ENCODE assay signal across 19 cellular contexts in the genomic region with DNA sequence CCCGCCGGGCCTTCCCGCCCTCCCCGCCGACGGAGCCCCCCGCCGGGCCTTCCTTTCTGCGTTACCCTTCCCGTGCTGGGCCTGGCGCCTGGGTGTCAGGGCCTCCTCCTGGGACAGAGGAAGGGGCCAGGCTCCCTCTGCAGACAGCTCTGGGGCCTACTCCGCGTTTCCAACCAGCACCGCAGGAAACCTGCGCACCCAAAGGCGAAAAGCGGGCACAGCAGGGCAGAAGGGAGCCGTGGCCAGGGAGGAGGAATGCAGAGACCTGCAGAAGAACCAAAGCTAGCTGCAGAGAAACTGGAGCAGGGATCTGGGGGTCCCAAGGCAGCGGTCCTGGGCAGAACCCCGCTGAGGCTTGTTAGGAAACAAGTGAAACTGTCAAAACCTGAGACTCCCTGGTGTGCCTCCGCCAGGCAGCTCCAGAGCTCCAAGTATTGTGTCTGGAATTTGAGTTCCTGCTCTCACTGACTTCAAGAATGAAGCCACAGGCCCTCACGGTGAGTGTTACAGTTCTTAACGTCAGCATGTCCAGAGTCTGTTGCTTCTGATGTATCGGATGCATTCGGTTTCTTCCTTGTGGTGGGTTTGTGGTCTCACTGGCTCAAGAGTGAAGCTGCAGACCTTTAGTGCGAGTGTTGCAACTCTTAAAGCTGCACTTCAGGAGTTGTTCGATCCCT. TPM values are rescaled to one million over a fixed set of nuclear protein-coding genes. Genes with fewer than 3 reads are reported as not detected.
"Had no signal": no experiment of that assay in that cellular context is flagged by ENCODE, and none has a peak within 500 bp of the region (broad histone marks: within the 10 kb centered on the region; RNA-seq: fewer than 3 reads in every experiment).

No MANE protein-coding gene starts in this region.

- H3K27me3 ChIP-seq: right lobe of liver, SJCRH30 had no signal

- H3K27me3 Mint-ChIP-seq: naive thymus-derived CD4-positive, alpha-beta T cell had no signal

- H3K4me3 Mint-ChIP-seq: naive thymus-derived CD4-positive, alpha-beta T cell; type B pancreatic cell had no signal

- DNase-seq: activated CD4-positive, alpha-beta T cell treated with anti-CD3 and anti-CD28 coated beads, Interleukin-2, amount 50 U/mL, for 1 hour; anterior cingulate cortex; cerebellar nuclear complex; dorsolateral prefrontal cortex; foreskin fibroblast; left colon; mammary epithelial cell; naive thymus-derived CD4-positive, alpha-beta T cell; nucleus accumbens; psoas muscle; right lobe of liver; SJCRH30; stimulated activated naive CD4-positive, alpha-beta T cell treated with Interleukin-2 at 50 U/mL for 16 hours; SW 1271; T-helper 9 cell had no signal

- H3K9me3 ChIP-seq: psoas muscle, right lobe of liver, SJCRH30, suprapubic skin had no signal

- H3K27ac Mint-ChIP-seq: type B pancreatic cell had no signal

- H3K9me3 Mint-ChIP-seq: type B pancreatic cell had no signal

- H3K36me3 ChIP-seq: esophagus muscularis mucosa, right lobe of liver, SJCRH30, suprapubic skin had no signal

- ATAC-seq: activated naive CD4-positive, alpha-beta T cell treated with anti-CD3 and anti-CD28 coated beads, Interleukin-2, amount 50 U/mL, for 72 hours; left colon; naive thymus-derived CD4-positive, alpha-beta T cell; psoas muscle; right lobe of liver had no signal

- H3K36me3 Mint-ChIP-seq: type B pancreatic cell had no signal

- H3K4me3 ChIP-seq: dorsolateral prefrontal cortex, esophagus muscularis mucosa, psoas muscle, right lobe of liver, SJCRH30, suprapubic skin had no signal

RNA-seq across cellular contexts. Expression of a gene that starts 33.3 kb away (rescaled TPM):
- total RNA-seq: mammary epithelial cell, SJCRH30 had no signal
